ENCODE assay signal across 22 cellular contexts in genomic region chr16:4654387-4654901, GRCh38. TPM values are rescaled to one million over a fixed set of nuclear protein-coding genes. Genes with fewer than 3 reads are reported as not detected.
A peak's percentile ranks its signal among the peaks of the same experiment; 100 is the strongest.
DNase-seq lines count a peak whose midpoint lies in the region; ATAC-seq and TF ChIP-seq lines count a peak whose summit lies in the region.
"Had no signal": no experiment of that assay in that cellular context is flagged by ENCODE, and none has a peak within 500 bp of the region (broad histone marks: within the 10 kb centered on the region; RNA-seq: fewer than 3 reads in every experiment).

No MANE protein-coding gene starts in this region.

- H3K9me3 ChIP-seq in right lobe of liver (no peaks in the 10 kb centered on the region), spleen (no peaks in the 10 kb centered on the region), neuronal stem cell (replicated peaks in 1 of 2; ENCODE audit: control insufficient read depth in 2 of 2, insufficient read depth in 1 of 2, low read depth in 1 of 2, low read length in 2 of 2) (no peaks in the 10 kb centered on the region), SK-N-SH (no peaks in the 10 kb centered on the region)
- H3K9me3 ChIP-seq: vagina had no signal

- H3K4me3 Mint-ChIP-seq in WTC11 = no peak overlapping the region
- no peak overlapping the region for H3K4me3 Mint-ChIP-seq in effector memory CD8-positive, alpha-beta T cell
- H3K4me3 Mint-ChIP-seq: activated B cell treated with CpG ODN at 0.5 μM for 24 hours, CD14-positive monocyte, H9 had no signal

- H2BK15ac ChIP-seq in neuronal stem cell (ENCODE audit: low read length) = no peak overlapping the region

- H2AFZ ChIP-seq in neuronal stem cell (ENCODE audit: low read length) (no peak overlapping the region), SK-N-SH (ENCODE audit: low read depth) (no peak overlapping the region)

- no peak overlapping the region for H2BK12ac ChIP-seq in neuronal stem cell (ENCODE audit: low read length)

- H2AK5ac ChIP-seq in neuronal stem cell (ENCODE audit: low read depth, low read length) = no peak overlapping the region

- H3K27ac Mint-ChIP-seq in WTC11 = 0 out of 2 replicates have a peak overlapping the region, but pooled peaks have one; percentile 23
- H3K27ac Mint-ChIP-seq in effector memory CD8-positive, alpha-beta T cell = peak overlapping the region in 1 of 2 donors; percentile 60
- H3K27ac Mint-ChIP-seq: activated B cell treated with CpG ODN at 0.5 μM for 24 hours had no signal

- H2BK5ac ChIP-seq in neuronal stem cell (ENCODE audit: low read length) = no peak overlapping the region

- H2BK120ac ChIP-seq in neuronal stem cell (ENCODE audit: low read depth, low read length) = no peak overlapping the region

- DNase-seq in DMS79 (lab: John Stamatoyannopoulos, UW) = peak; percentile 56
- DNase-seq in WTC11 (ENCODE audit: low spot score) = no peak
- no peak for DNase-seq in right lobe of liver
- DNase-seq in spleen = no peak
- no peak for DNase-seq in effector memory CD8-positive, alpha-beta T cell
- DNase-seq in neuronal stem cell (ENCODE audit: low spot score) = no peak
- DNase-seq in SK-N-SH = no peak
- no peak for DNase-seq in GM10248 (ENCODE audit: extremely low spot score)
- DNase-seq: activated B cell treated with CpG ODN at 0.5 μM for 24 hours; activated CD4-positive, alpha-beta T cell treated with anti-CD3 and anti-CD28 coated beads, Interleukin-2, amount 50 U/mL, for 4 hours; DMS 273 treated with DMSO at 0.1 percent for 48 hours; H9; KBM-7; NCI-H2171; NCI-H524; NK-92 treated with Interleukin-12 subunit alpha and Interleukin-12 subunit beta, amount 100 ng/mL, for 24 hours; occipital lobe had no signal

- H3K4me3 ChIP-seq in right lobe of liver (no peak overlapping the region), spleen (no peak overlapping the region), neuronal stem cell (ENCODE audit: low read length in 2 of 2) (no peak overlapping the region), SK-N-SH (ENCODE audit: low read depth in 2 of 2, low read length in 1 of 2) (no peak overlapping the region)
- H3K4me3 ChIP-seq: coronary artery, vagina had no signal

- intact Hi-C loops in right lobe of liver (cut with DNase I) = no loop called here
- intact Hi-C loops in spleen (cut with DNase I; ENCODE audit: low total_unique reads) = no loop called here

- TF ChIP-seq CTCF in WTC11 (IDR thresholded peaks at IDR 0.05) (no peak), right lobe of liver (IDR thresholded peaks at IDR 0.05) (peak in 2 of 4 donors; percentile 10 to 24), spleen (IDR thresholded peaks at IDR 0.05 in 8 of 11, conservative IDR thresholded peaks at IDR 0.05 in 3 of 11) (peak in 4 of 11 experiments; percentile 14 to 28 (median 21)), SK-N-SH (IDR thresholded peaks at IDR 0.05) (no peak), GM10248 (IDR thresholded peaks at IDR 0.05; ENCODE audit: control extremely low read depth, extremely low read depth, low read depth, missing control alignments) (no peak)

- H3K36me3 ChIP-seq in right lobe of liver = peaks cover 0 to 31% (median 7%) of the 10 kb centered on the region in 4 donors
- peaks cover 0 to 96% (median 80%) of the 10 kb centered on the region in 6 donors for H3K36me3 ChIP-seq in spleen
- peaks cover 26 to 83% of the 10 kb centered on the region in 2 donors for H3K36me3 ChIP-seq in neuronal stem cell (replicated peaks in 1 of 2; ENCODE audit: control insufficient read depth in 2 of 2, insufficient read depth in 2 of 2, low read length in 2 of 2)
- peaks cover 9 to 44% of the 10 kb centered on the region in 2 experiments for H3K36me3 ChIP-seq in SK-N-SH (replicated peaks in 1 of 2; ENCODE audit: control insufficient read depth in 1 of 2, insufficient read depth in 2 of 2, low read length in 1 of 2)

- CTCF ChIA-PET in WTC11 (lab: Charles Lee) (interaction anchor here (1.5 kb wide), 1 partner anchor 29 kb away, joined by 5 read pairs; no protein-coding TSS in a partner anchor), SK-N-SH (lab: Yijun Ruan, JAX) (no interaction called here), GM10248 (lab: Yijun Ruan, JAX) (no interaction called here)

- TF ChIP-seq POLR2A in right lobe of liver (IDR thresholded peaks at IDR 0.05) = no peak
- TF ChIP-seq POLR2A in spleen (IDR thresholded peaks at IDR 0.05) = no peak

- H3K23ac ChIP-seq in neuronal stem cell (ENCODE audit: low read depth, low read length, poor library complexity) = no peak overlapping the region

- TF ChIP-seq RAD21 in SK-N-SH (IDR thresholded peaks at IDR 0.05; ENCODE audit: low read length) = no peak

- H4K8ac ChIP-seq in neuronal stem cell (ENCODE audit: low read depth, low read length) = no peak overlapping the region

- H3F3A ChIP-seq in SK-N-SH (replicated peaks; ENCODE audit: insufficient read depth) = no peaks in the 10 kb centered on the region

- TF ChIP-seq EP300 in SK-N-SH (IDR thresholded peaks at IDR 0.05; ENCODE audit: borderline replicate concordance in 1 of 2, low read depth in 1 of 2, low read length in 1 of 2) = no peak

- H3K9ac ChIP-seq in neuronal stem cell (ENCODE audit: low read depth, low read length, poor library complexity) (no peak overlapping the region), SK-N-SH (no peak overlapping the region)

- no peak overlapping the region for H3K18ac ChIP-seq in neuronal stem cell (ENCODE audit: low read length)

- no CpG with 5 or more reads among the region's 10 CpGs for WGBS in right lobe of liver (ENCODE audit: insufficient coverage, low coverage, low lambda C conversion rate, missing lambda C conversion rate)
- 73 to 83% (median 77%) methylated on average over 10 of the region's 10 CpGs for WGBS in spleen, 5 donors
- no CpG with 5 or more reads among the region's 10 CpGs for WGBS in neuronal stem cell (ENCODE audit: extremely low coverage in 2 of 2, insufficient read length in 2 of 2, insufficient replicate concordance in 1 of 2), 2 donors
- 93% methylated on average over 10 of the region's 10 CpGs for WGBS in SK-N-SH (ENCODE audit: low lambda C conversion rate)

- no peaks in the 10 kb centered on the region for H3K4me1 Mint-ChIP-seq in WTC11
- H3K4me1 Mint-ChIP-seq in effector memory CD8-positive, alpha-beta T cell (ENCODE audit: low read depth in 2 of 2) = peaks cover 7 to 10% of the 10 kb centered on the region in 2 donors
- H3K4me1 Mint-ChIP-seq: H9 had no signal

- H3K4ac ChIP-seq in neuronal stem cell (ENCODE audit: low read length) = no peak overlapping the region

- peak overlapping the region; percentile 66 to 90 (median 81) for H3K27ac ChIP-seq in right lobe of liver
- peak overlapping the region; percentile 19 to 90 (median 80) for H3K27ac ChIP-seq in spleen
- H3K27ac ChIP-seq in neuronal stem cell (replicated peaks; ENCODE audit: low read length) = no peak overlapping the region
- no peak overlapping the region for H3K27ac ChIP-seq in SK-N-SH (ENCODE audit: low read depth in 2 of 2, low read length in 1 of 2)
- H3K27ac ChIP-seq: coronary artery, vagina had no signal

- no peak overlapping the region for H4K91ac ChIP-seq in neuronal stem cell (ENCODE audit: low read depth, low read length, poor library complexity)

- H3K79me1 ChIP-seq in neuronal stem cell (ENCODE audit: low read depth, low read length) = peaks cover 15% of the 10 kb centered on the region

- H3K36me3 Mint-ChIP-seq in WTC11 = peaks cover 25% of the 10 kb centered on the region
- peaks cover 52% of the 10 kb centered on the region for H3K36me3 Mint-ChIP-seq in effector memory CD8-positive, alpha-beta T cell (ENCODE audit: insufficient read depth)

- H3K79me2 ChIP-seq in SK-N-SH (ENCODE audit: insufficient read depth) = peaks cover 14% of the 10 kb centered on the region

- H3K4me1 ChIP-seq in right lobe of liver (peaks cover 0 to 38% (median 17%) of the 10 kb centered on the region in 4 donors), spleen (peaks cover 0 to 70% (median 28%) of the 10 kb centered on the region in 6 donors), neuronal stem cell (ENCODE audit: control insufficient read depth in 2 of 2, insufficient read depth in 1 of 2, low read depth in 1 of 2, low read length in 2 of 2) (peaks cover 0 to 3% of the 10 kb centered on the region in 2 donors), SK-N-SH (ENCODE audit: control insufficient read depth in 1 of 2, insufficient read depth in 2 of 2, low read depth in 1 of 2, low read length in 1 of 2) (no peaks in the 10 kb centered on the region)

- peaks cover 12% of the 10 kb centered on the region; the same call in 1 of the 2 replicates for H4K20me1 ChIP-seq in SK-N-SH (ENCODE audit: insufficient read depth)

- H3K27me3 Mint-ChIP-seq in WTC11 (ENCODE audit: low read depth) = no peaks in the 10 kb centered on the region
- H3K27me3 Mint-ChIP-seq in effector memory CD8-positive, alpha-beta T cell = no peaks in the 10 kb centered on the region
- H3K27me3 Mint-ChIP-seq: activated B cell treated with CpG ODN at 0.5 μM for 24 hours had no signal

- POLR2A ChIA-PET in WTC11 (lab: Charles Lee) = no interaction called here
- POLR2A ChIA-PET in SK-N-SH (lab: Yijun Ruan, JAX) = no interaction called here
- POLR2A ChIA-PET in GM10248 (lab: Yijun Ruan, JAX) = no interaction called here

- no peak overlapping the region for H3K14ac ChIP-seq in neuronal stem cell (ENCODE audit: low read length)

- no peaks in the 10 kb centered on the region for H3K9me2 ChIP-seq in SK-N-SH

- no peaks in the 10 kb centered on the region for H3K9me3 Mint-ChIP-seq in WTC11
- H3K9me3 Mint-ChIP-seq in effector memory CD8-positive, alpha-beta T cell = no peaks in the 10 kb centered on the region
- H3K9me3 Mint-ChIP-seq: activated B cell treated with CpG ODN at 0.5 μM for 24 hours, CD14-positive monocyte, H9 had no signal

- no peak overlapping the region for H3K4me2 ChIP-seq in neuronal stem cell (ENCODE audit: insufficient read depth, low read length, poor library complexity, severe bottlenecking)
- H3K4me2 ChIP-seq in SK-N-SH = no peak overlapping the region

- H3K27me3 ChIP-seq in right lobe of liver (no peaks in the 10 kb centered on the region), spleen (replicated peaks in 1 of 7) (no peaks in the 10 kb centered on the region), neuronal stem cell (ENCODE audit: control insufficient read depth in 3 of 3, insufficient read depth in 3 of 3, low read depth in 1 of 3, low read length in 3 of 3) (no peaks in the 10 kb centered on the region), SK-N-SH (ENCODE audit: insufficient read depth) (no peaks in the 10 kb centered on the region)
- H3K27me3 ChIP-seq: vagina had no signal

- ATAC-seq in WTC11 (no peak), right lobe of liver (peak; percentile 26 to 58 (median 46))
- no peak for ATAC-seq in effector memory CD8-positive, alpha-beta T cell (replicated peaks)
- ATAC-seq: Panc1, right cardiac atrium had no signal

RNA-seq across cellular contexts. Expression of gene MGRN1, which starts 29.8 kb away (rescaled TPM):
- total RNA-seq in WTC11 (2021) (79.4 to 88.8 TPM (median 80.7 TPM) in 3 replicates), right lobe of liver (10 to 100 TPM; 42.5 to 67.3 (median 49.5) TPM), spleen (100 to 1,000 TPM in 1 of 7 donors, 10 to 100 TPM in 6; 65.6 to 132 (median 83.6) TPM)
- polyA plus RNA-seq in spleen (10 to 100 TPM in 1 of 3 donors, 1 to 10 TPM in 2; 7.6 to 26.9 (median 8.8) TPM), SK-N-SH (2012; rRNA removed) (5.5 and 13.3 TPM in 2 replicates)
- 48.7 TPM for polyA plus RNA-seq in neuronal stem cell (2013, experiment 1 of 2)
- polyA plus RNA-seq in neuronal stem cell (2013, experiment 2 of 2) = 51.0 TPM
- 8.6 and 12.0 TPM in 2 replicates for polyA plus RNA-seq in SK-N-SH (2012; cell fraction: cytosol; rRNA removed)
- polyA plus RNA-seq in SK-N-SH (2012; cell fraction: nucleus; rRNA removed) = 26.7 and 38.3 TPM in 2 replicates

RNA-seq across cellular contexts. Expression of gene NUDT16L1, which starts 38.9 kb away (rescaled TPM):
- total RNA-seq in WTC11 (2021) = 41.8 to 45.8 TPM (median 42.0 TPM) in 3 replicates
- total RNA-seq in right lobe of liver = 10 to 100 TPM; 17.8 to 36.3 (median 23.0) TPM
- 10 to 100 TPM; 26.2 to 37.4 (median 27.6) TPM for total RNA-seq in spleen
- 10 to 100 TPM; 29.0 to 47.2 (median 38.8) TPM for polyA plus RNA-seq in spleen
- polyA plus RNA-seq in neuronal stem cell (2013, experiment 1 of 2) = 24.6 TPM
- 25.4 TPM for polyA plus RNA-seq in neuronal stem cell (2013, experiment 2 of 2)
- polyA plus RNA-seq in SK-N-SH (2012; rRNA removed) = 45.8 and 45.9 TPM in 2 replicates
- 28.8 and 35.6 TPM in 2 replicates for polyA plus RNA-seq in SK-N-SH (2012; cell fraction: cytosol; rRNA removed)
- 52.3 and 65.9 TPM in 2 replicates for polyA plus RNA-seq in SK-N-SH (2012; cell fraction: nucleus; rRNA removed)

RNA-seq across cellular contexts. Expression of gene UBALD1, which starts 39.8 kb away (rescaled TPM):
- 56.8 to 59.5 TPM (median 59.0 TPM) in 3 replicates for total RNA-seq in WTC11 (2021)
- 10 to 100 TPM in 4 of 6 experiments, 1 to 10 TPM in 2; 6.4 to 29.5 (median 17.2) TPM for total RNA-seq in right lobe of liver
- 10 to 100 TPM; 10.0 to 29.2 (median 20.2) TPM for total RNA-seq in spleen
- 10 to 100 TPM; 12.6 to 33.6 (median 13.6) TPM for polyA plus RNA-seq in spleen
- polyA plus RNA-seq in neuronal stem cell (2013, experiment 1 of 2) = 13.4 TPM
- 13.0 TPM for polyA plus RNA-seq in neuronal stem cell (2013, experiment 2 of 2)
- 13.0 and 16.7 TPM in 2 replicates for polyA plus RNA-seq in SK-N-SH (2012; rRNA removed)
- 4.7 and 6.1 TPM in 2 replicates for polyA plus RNA-seq in SK-N-SH (2012; cell fraction: cytosol; rRNA removed)
- 47.9 and 62.5 TPM in 2 replicates for polyA plus RNA-seq in SK-N-SH (2012; cell fraction: nucleus; rRNA removed)

Comparison
In these comparisons a context has a peak if more than half of its experiments do, and no peak if none do; other contexts are left out.
1. ATAC-seq: peak in right lobe of liver (4 of 4); none in WTC11 (single experiment) and effector memory CD8-positive, alpha-beta T cell (single experiment).
2. H3K27ac ChIP-seq: peak in right lobe of liver (3 of 3) and spleen (8 of 8); none in neuronal stem cell (single experiment) and SK-N-SH (0 of 2).